ENCODE assay signal across 10 cellular contexts in the genomic region with DNA sequence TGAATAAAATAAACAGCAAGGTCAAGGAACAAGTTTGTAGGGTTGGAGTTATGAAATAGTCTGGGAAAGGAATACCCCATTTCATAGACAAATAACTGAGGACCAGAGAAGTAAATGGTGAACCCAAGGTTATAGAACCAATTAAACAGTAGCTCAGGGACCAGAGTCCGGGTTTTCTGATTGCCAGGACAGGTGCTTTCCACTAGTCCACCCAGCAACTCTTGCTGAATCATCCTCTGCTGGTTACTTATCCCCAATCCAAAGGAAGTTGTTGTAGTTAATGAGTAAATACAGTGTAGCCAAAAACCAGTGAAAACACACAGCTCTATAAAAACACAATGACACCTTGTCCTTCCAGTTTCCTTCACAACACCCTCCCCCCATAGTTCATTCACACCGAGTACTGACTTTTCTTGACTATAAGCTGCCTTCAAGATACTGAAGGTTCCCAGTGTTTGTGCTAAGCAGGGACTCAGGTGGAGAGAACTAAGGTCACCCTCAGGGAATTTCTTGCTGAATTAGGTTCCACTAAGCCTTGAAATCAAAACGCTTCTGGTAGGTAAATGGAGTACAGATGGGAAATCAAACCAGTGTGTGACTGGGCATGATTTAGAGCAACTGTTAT.
DNase-seq lines count a peak whose midpoint lies in the region; ATAC-seq and TF ChIP-seq lines count a peak whose summit lies in the region.
"Had no signal": no experiment of that assay in that cellular context is flagged by ENCODE, and none has a peak within 500 bp of the region (broad histone marks: within the 10 kb centered on the region; RNA-seq: fewer than 3 reads in every experiment).

No MANE protein-coding gene starts in this region.

- H3K27ac ChIP-seq in tibial artery, result no peak overlapping the region

- H3K4me1 ChIP-seq in tibial artery, result no peaks in the 10 kb centered on the region

- no peaks in the 10 kb centered on the region for H3K36me3 ChIP-seq in tibial artery

- no peak for TF ChIP-seq CTCF in tibial artery (IDR thresholded peaks at IDR 0.05)

- no peaks in the 10 kb centered on the region for H3K27me3 ChIP-seq in tibial artery

- DNase-seq in glomerular visceral epithelial cell (ENCODE audit: extremely low spot score), result peak; percentile 71
- no peak for DNase-seq in iPS-NIHi11 (ENCODE audit: low spot score)
- no peak for DNase-seq in tibial artery
- DNase-seq in cerebellar cortex (ENCODE audit: low spot score), result no peak
- DNase-seq in activated naive CD4-positive, alpha-beta T cell treated with Interleukin-2 at 50 U/mL for 16 hours, result no peak
- DNase-seq: activated effector memory CD4-positive, alpha-beta T cell treated with anti-CD3 and anti-CD28 coated beads, Interleukin-2, amount 50 U/mL, for 16 hours; effector CD8-positive, alpha-beta T cell had no signal

- intact Hi-C loops in tibial artery (cut with DNase I; ENCODE audit: low total_unique reads), result no loop called here

- H3K4me3 ChIP-seq in GM08714 (ENCODE audit: low read length) (peak overlapping the region; percentile 35; the same call in 1 of the 2 replicates), tibial artery (no peak overlapping the region)

- ATAC-seq in GM21528 (IDR thresholded peaks at IDR 0.05; ENCODE audit: low FRiP score, unreplicated experiment), result peak; percentile 57
- ATAC-seq in HG03378 (IDR thresholded peaks at IDR 0.05; ENCODE audit: unreplicated experiment), result peak; percentile 76

- no peaks in the 10 kb centered on the region for H3K9me3 ChIP-seq in tibial artery
